In the genomic region with DNA sequence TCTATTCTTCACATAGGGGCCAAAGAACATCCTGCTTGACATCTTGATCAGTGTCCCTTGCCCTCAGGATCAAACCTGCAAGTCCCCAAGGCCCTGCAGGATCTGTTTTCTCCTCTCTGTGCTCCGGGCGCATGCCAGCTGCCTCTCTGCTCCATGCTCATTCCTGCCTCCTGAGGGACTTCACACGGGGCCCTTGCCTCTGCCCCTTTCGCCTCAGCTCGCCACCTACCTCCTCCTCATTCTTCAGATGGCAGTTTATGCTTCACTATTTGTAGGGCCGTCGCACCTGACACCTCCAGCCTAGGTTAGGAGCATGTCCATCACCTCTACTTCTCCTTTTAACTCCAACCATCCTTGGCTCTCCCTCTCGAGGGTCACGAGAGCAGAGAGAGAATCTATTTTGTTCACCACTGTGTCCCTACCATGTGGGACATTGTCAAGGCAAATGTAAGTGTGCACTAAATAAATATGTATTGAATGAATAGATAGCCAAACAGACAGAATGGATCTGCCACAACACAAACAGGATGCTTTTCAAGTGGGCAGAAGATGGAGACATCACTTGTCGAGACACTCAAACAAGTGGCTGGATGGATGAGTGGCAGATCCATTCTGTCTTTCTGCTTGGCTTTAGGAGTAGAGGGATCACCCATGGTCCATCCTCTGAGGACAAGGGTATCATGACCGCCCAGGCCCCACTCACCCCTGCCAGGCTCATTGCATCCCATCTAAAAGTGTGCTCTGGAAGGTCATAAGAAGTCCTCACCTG, we compare ENCODE assay signal across 10 cellular contexts. TPM values are rescaled to one million over a fixed set of nuclear protein-coding genes. Genes with fewer than 3 reads are reported as not detected.
DNase-seq lines count a peak whose midpoint lies in the region; ATAC-seq and TF ChIP-seq lines count a peak whose summit lies in the region.
"Had no signal": no experiment of that assay in that cellular context is flagged by ENCODE, and none has a peak within 500 bp of the region (broad histone marks: within the 10 kb centered on the region; RNA-seq: fewer than 3 reads in every experiment).

No MANE protein-coding gene starts in this region.

- H3K36me3 Mint-ChIP-seq in activated T-cell treated with anti-CD3 and anti-CD28 coated beads, Interleukin-2, amount 50 U/mL, for 4 hours (ENCODE audit: insufficient read depth), result peaks cover 14% of the 10 kb centered on the region

- H3K9me3 ChIP-seq in muscle layer of duodenum (ENCODE audit: control insufficient read depth in 1 of 2, low read length in 2 of 2) (no peaks in the 10 kb centered on the region), upper lobe of right lung (no peaks in the 10 kb centered on the region)

- H3K27me3 ChIP-seq in dorsolateral prefrontal cortex, result no peaks in the 10 kb centered on the region
- H3K27me3 ChIP-seq in muscle layer of duodenum (ENCODE audit: low read depth, low read length), result no peaks in the 10 kb centered on the region
- H3K27me3 ChIP-seq in upper lobe of right lung, result no peaks in the 10 kb centered on the region

- peak overlapping the region in 53 of 59 donors; percentile 14 to 85 (median 72) for H3K27ac ChIP-seq in dorsolateral prefrontal cortex
- H3K27ac ChIP-seq in muscle layer of duodenum (ENCODE audit: low read length), result peak overlapping the region; percentile 91
- peak overlapping the region; percentile 55 for H3K27ac ChIP-seq in upper lobe of right lung

- peaks cover 73% of the 10 kb centered on the region for H3K4me1 Mint-ChIP-seq in activated T-cell treated with anti-CD3 and anti-CD28 coated beads, Interleukin-2, amount 50 U/mL, for 4 hours (ENCODE audit: low read depth)

- H3K36me3 ChIP-seq in muscle layer of duodenum (ENCODE audit: control insufficient read depth in 1 of 2, insufficient read depth in 2 of 2, low read length in 2 of 2) (no peaks in the 10 kb centered on the region), upper lobe of right lung (peaks cover 5% of the 10 kb centered on the region)

- H3K27me3 Mint-ChIP-seq in activated T-cell treated with anti-CD3 and anti-CD28 coated beads, Interleukin-2, amount 50 U/mL, for 4 hours (ENCODE audit: low read depth), result no peaks in the 10 kb centered on the region

- H3K4me3 Mint-ChIP-seq in activated T-cell treated with anti-CD3 and anti-CD28 coated beads, Interleukin-2, amount 50 U/mL, for 4 hours, result peak overlapping the region; percentile 21

- TF ChIP-seq CTCF in dorsolateral prefrontal cortex (IDR thresholded peaks at IDR 0.05 in 54 of 56, conservative IDR thresholded peaks at IDR 0.05 in 2 of 56; ENCODE audit: low read depth in 1 of 56, partially characterized antibody in 56 of 56) (no peak), upper lobe of right lung (IDR thresholded peaks at IDR 0.05) (no peak)

- H3K4me3 ChIP-seq in dorsolateral prefrontal cortex, result peak overlapping the region in 1 of 59 donors; percentile 8
- peak overlapping the region in 1 of 2 donors; percentile 23 for H3K4me3 ChIP-seq in muscle layer of duodenum (ENCODE audit: low read depth in 1 of 2, low read length in 2 of 2)
- no peak overlapping the region for H3K4me3 ChIP-seq in upper lobe of right lung

- H3K9me3 Mint-ChIP-seq in activated T-cell treated with anti-CD3 and anti-CD28 coated beads, Interleukin-2, amount 50 U/mL, for 4 hours, result no peaks in the 10 kb centered on the region

- intact Hi-C loops in dorsolateral prefrontal cortex (cut with DNase I), result no loop called here
- intact Hi-C loops in upper lobe of right lung (cut with DNase I), result no loop called here

- no peak for ATAC-seq in activated T-cell treated with anti-CD3 and anti-CD28 coated beads, Interleukin-2, amount 50 U/mL, for 4 hours
- no peak for ATAC-seq in upper lobe of right lung

- H3K4me1 ChIP-seq in muscle layer of duodenum (ENCODE audit: control insufficient read depth in 1 of 2, insufficient read depth in 2 of 2, low read length in 2 of 2) (peaks cover 45 to 48% of the 10 kb centered on the region in 2 donors), upper lobe of right lung (peaks cover 82% of the 10 kb centered on the region)

- DNase-seq in activated T-cell treated with anti-CD3 and anti-CD28 coated beads, Interleukin-2, amount 50 U/mL, for 4 hours, result no peak
- DNase-seq in activated T-cell treated with anti-CD3 and anti-CD28 coated beads, Interleukin-2, amount 50 U/mL, for 1 hour, result no peak
- DNase-seq in dorsolateral prefrontal cortex, result no peak
- DNase-seq in upper lobe of right lung, result no peak
- DNase-seq in DMS 273 treated with DMSO at 0.1 percent for 48 hours (lab: John Stamatoyannopoulos, UW), result no peak
- no peak for DNase-seq in NCI-H1694 treated with DMSO at 0.1 percent for 48 hours (lab: John Stamatoyannopoulos, UW)
- no peak for DNase-seq in NCI-H1417 (lab: John Stamatoyannopoulos, UW)
- DNase-seq: activated CD4-positive, CD25-positive, alpha-beta regulatory T cell; stimulated activated CD4-positive, alpha-beta T cell treated with anti-CD3 and anti-CD28 coated beads, Interleukin-12 subunit alpha, Interleukin-12 subunit beta, amount 100 ng/mL, for 4 hours had no signal

RNA-seq across cellular contexts. Expression of gene ACTN4, which starts 29.6 kb away (rescaled TPM):
- 100 to 1,000 TPM; 215 to 233 (median 230) TPM for total RNA-seq in activated T-cell treated with anti-CD3 and anti-CD28 coated beads, Interleukin-2, amount 50 U/mL, for 4 hours
- total RNA-seq in dorsolateral prefrontal cortex (100 to 1,000 TPM; 271 to 539 (median 377) TPM), upper lobe of right lung (565 TPM)

RNA-seq across cellular contexts. Expression of gene EIF3K, which starts 58.1 kb away (rescaled TPM):
- total RNA-seq in activated T-cell treated with anti-CD3 and anti-CD28 coated beads, Interleukin-2, amount 50 U/mL, for 4 hours, result 100 to 1,000 TPM; 370 to 409 (median 401) TPM
- 100 to 1,000 TPM; 165 to 292 (median 241) TPM for total RNA-seq in dorsolateral prefrontal cortex
- 215 TPM for total RNA-seq in upper lobe of right lung

RNA-seq across cellular contexts. Expression of gene MAP4K1, which starts 59.3 kb away (rescaled TPM):
- total RNA-seq in activated T-cell treated with anti-CD3 and anti-CD28 coated beads, Interleukin-2, amount 50 U/mL, for 4 hours, result 100 to 1,000 TPM; 109 to 130 (median 126) TPM
- 10 to 100 TPM in 10 of 120 experiments, 1 to 10 TPM in 110; 1.2 to 14.7 (median 5.4) TPM for total RNA-seq in dorsolateral prefrontal cortex
- total RNA-seq in upper lobe of right lung, result 12.1 TPM
